In genomic region chr10:101310528-101311439, GRCh38 we compare ENCODE assay signal across 9 cellular contexts. TPM values are rescaled to one million over a fixed set of nuclear protein-coding genes. Genes with fewer than 3 reads are reported as not detected.
A peak's percentile ranks its signal among the peaks of the same experiment; 100 is the strongest.
DNase-seq lines count a peak whose midpoint lies in the region; ATAC-seq, FAIRE-seq and TF ChIP-seq lines count a peak whose summit lies in the region.
"Had no signal": no experiment of that assay in that cellular context is flagged by ENCODE, and none has a peak within 500 bp of the region (broad histone marks: within the 10 kb centered on the region; RNA-seq: fewer than 3 reads in every experiment).

No MANE protein-coding gene starts in this region.

- H3K9me3 Mint-ChIP-seq in T-helper 2 cell treated with Interferon-gamma antibody and Interleukin-4, amounts not matched to agents 5 μg/mL and 100 μg/mL, for 36 hours = no peaks in the 10 kb centered on the region
- H3K9me3 Mint-ChIP-seq in brain = peaks cover 0 to 5% (median 0%) of the 10 kb centered on the region in 5 experiments
- no peaks in the 10 kb centered on the region for H3K9me3 Mint-ChIP-seq in stimulated activated naive B cell treated with anti-CD40 and anti-IgM and Interleukin-4, amounts not matched to agents 10 μg/mL and 1 μg/mL and 100 μg/mL, for 72 hours

- peak in 1 of 2 donors; percentile 19 for ATAC-seq in stimulated activated naive B cell treated with anti-CD40 and anti-IgM and Interleukin-4, amounts not matched to agents 10 μg/mL and 1 μg/mL and 100 μg/mL, for 72 hours (replicated peaks)
- no peak for ATAC-seq in GM21390 (IDR thresholded peaks at IDR 0.05; ENCODE audit: unreplicated experiment)

- in situ Hi-C loops in KBM-7 (cut with MboI; ENCODE audit: low pct_unique_long_range_greater_than_20kb, low sequenced_read_pairs) = loop anchor here (25.0 kb wide), 1 partner anchor 127 kb away; no protein-coding TSS in a partner anchor

- H3K36me3 Mint-ChIP-seq in T-helper 2 cell treated with Interferon-gamma antibody and Interleukin-4, amounts not matched to agents 5 μg/mL and 100 μg/mL, for 36 hours (ENCODE audit: low read depth) = no peaks in the 10 kb centered on the region
- no peaks in the 10 kb centered on the region for H3K36me3 Mint-ChIP-seq in brain
- peaks cover 0 to 2% of the 10 kb centered on the region in 2 donors for H3K36me3 Mint-ChIP-seq in stimulated activated naive B cell treated with anti-CD40 and anti-IgM and Interleukin-4, amounts not matched to agents 10 μg/mL and 1 μg/mL and 100 μg/mL, for 72 hours

- H3K4me3 Mint-ChIP-seq in T-helper 2 cell treated with Interferon-gamma antibody and Interleukin-4, amounts not matched to agents 5 μg/mL and 100 μg/mL, for 36 hours = peak overlapping the region; percentile 39
- peak overlapping the region; percentile 22 to 63 (median 41) for H3K4me3 Mint-ChIP-seq in brain
- H3K4me3 Mint-ChIP-seq in stimulated activated naive B cell treated with anti-CD40 and anti-IgM and Interleukin-4, amounts not matched to agents 10 μg/mL and 1 μg/mL and 100 μg/mL, for 72 hours = peak overlapping the region; percentile 51 to 67

- H3K27ac Mint-ChIP-seq in T-helper 2 cell treated with Interferon-gamma antibody and Interleukin-4, amounts not matched to agents 5 μg/mL and 100 μg/mL, for 36 hours = no peak overlapping the region
- H3K27ac Mint-ChIP-seq in brain = peak overlapping the region in 3 of 5 experiments; percentile 1 to 88 (median 76)
- H3K27ac Mint-ChIP-seq in stimulated activated naive B cell treated with anti-CD40 and anti-IgM and Interleukin-4, amounts not matched to agents 10 μg/mL and 1 μg/mL and 100 μg/mL, for 72 hours = no peak overlapping the region

- TF ChIP-seq CTCF in brain (conservative IDR thresholded peaks at IDR 0.05) = no peak

- DNase-seq in T-helper 2 cell treated with Interferon-gamma antibody and Interleukin-4, amounts not matched to agents 5 μg/mL and 100 μg/mL, for 36 hours (ENCODE audit: low spot score) = no peak
- DNase-seq in T-helper 2 cell = no peak
- peak; percentile 32 for DNase-seq in iris pigment epithelial cell (ENCODE audit: low read depth)
- no peak for DNase-seq in stimulated activated naive B cell treated with anti-CD40 and anti-IgM and Interleukin-4, amounts not matched to agents 10 μg/mL and 1 μg/mL and 100 μg/mL, for 72 hours
- DNase-seq in KBM-7 = no peak
- no peak for DNase-seq in frontal cortex (ENCODE audit: low spot score in 2 of 2)

- peaks cover 54% of the 10 kb centered on the region for H3K27me3 Mint-ChIP-seq in T-helper 2 cell treated with Interferon-gamma antibody and Interleukin-4, amounts not matched to agents 5 μg/mL and 100 μg/mL, for 36 hours (ENCODE audit: low read depth)
- peaks cover 44% of the 10 kb centered on the region for H3K27me3 Mint-ChIP-seq in brain
- H3K27me3 Mint-ChIP-seq in stimulated activated naive B cell treated with anti-CD40 and anti-IgM and Interleukin-4, amounts not matched to agents 10 μg/mL and 1 μg/mL and 100 μg/mL, for 72 hours = peaks cover 70 to 93% of the 10 kb centered on the region in 2 donors

- H3K4me1 Mint-ChIP-seq in T-helper 2 cell treated with Interferon-gamma antibody and Interleukin-4, amounts not matched to agents 5 μg/mL and 100 μg/mL, for 36 hours (ENCODE audit: low read depth) = peaks cover 5% of the 10 kb centered on the region
- peaks cover 35% of the 10 kb centered on the region for H3K4me1 Mint-ChIP-seq in brain
- peaks cover 5 to 10% of the 10 kb centered on the region in 2 donors for H3K4me1 Mint-ChIP-seq in stimulated activated naive B cell treated with anti-CD40 and anti-IgM and Interleukin-4, amounts not matched to agents 10 μg/mL and 1 μg/mL and 100 μg/mL, for 72 hours

- no peak for FAIRE-seq in frontal cortex (lab: Jason Lieb, UNC)
- FAIRE-seq: A204.1 had no signal

RNA-seq across cellular contexts. Expression of gene BTRC, which starts 43.2 kb away (rescaled TPM):
- polyA plus RNA-seq in brain (ENCODE audit: insufficient read depth, low read depth, low replicate concordance) = 9.5 TPM
- 39.1 TPM for total RNA-seq in frontal cortex

Comparison
In these comparisons a context has a peak if more than half of its experiments do, and no peak if none do; other contexts are left out.
1. H3K27ac Mint-ChIP-seq: peak in brain (3 of 5); none in T-helper 2 cell treated with Interferon-gamma antibody and Interleukin-4, amounts not matched to agents 5 μg/mL and 100 μg/mL, for 36 hours (single experiment) and stimulated activated naive B cell treated with anti-CD40 and anti-IgM and Interleukin-4, amounts not matched to agents 10 μg/mL and 1 μg/mL and 100 μg/mL, for 72 hours (single experiment).
2. Peak in every context shown above with its lines, with median percentiles within 50 percentile points of each other: H3K4me3 Mint-ChIP-seq.